Comparison of ENCODE assay signal across 1 cellular context in the genomic region with DNA sequence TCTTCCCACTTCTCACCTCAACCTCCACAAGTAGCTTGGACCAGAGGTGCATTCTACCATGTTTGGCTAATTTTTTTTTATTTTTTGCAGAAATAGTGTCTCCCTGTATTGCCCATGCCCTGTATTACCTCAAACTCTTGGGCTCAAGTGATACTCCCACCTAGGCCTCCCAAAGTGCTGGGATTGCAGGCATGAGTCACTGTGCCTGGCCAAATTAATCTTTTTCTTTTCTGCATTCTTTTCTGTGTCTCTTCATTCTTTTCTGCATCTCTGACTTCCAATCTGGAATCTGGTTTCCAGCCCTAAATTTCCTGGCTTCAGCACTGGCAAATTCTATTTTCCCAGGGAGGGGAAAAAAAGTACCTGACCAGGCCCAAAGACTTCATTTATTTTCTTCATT.
TF ChIP-seq lines count a peak whose summit lies in the region.

No MANE protein-coding gene starts in this region.

TF ChIP-seq in SK-N-SH, 30 proteins besides CTCF, POLR2A, EP300 and RAD21 (continued from another document):
- peak; percentile 27; the same call in 1 of the 2 replicates for TF ChIP-seq FOSL2 (IDR thresholded peaks at IDR 0.05; ENCODE audit: borderline replicate concordance, low read depth)
- TF ChIP-seq, protein P1, sequence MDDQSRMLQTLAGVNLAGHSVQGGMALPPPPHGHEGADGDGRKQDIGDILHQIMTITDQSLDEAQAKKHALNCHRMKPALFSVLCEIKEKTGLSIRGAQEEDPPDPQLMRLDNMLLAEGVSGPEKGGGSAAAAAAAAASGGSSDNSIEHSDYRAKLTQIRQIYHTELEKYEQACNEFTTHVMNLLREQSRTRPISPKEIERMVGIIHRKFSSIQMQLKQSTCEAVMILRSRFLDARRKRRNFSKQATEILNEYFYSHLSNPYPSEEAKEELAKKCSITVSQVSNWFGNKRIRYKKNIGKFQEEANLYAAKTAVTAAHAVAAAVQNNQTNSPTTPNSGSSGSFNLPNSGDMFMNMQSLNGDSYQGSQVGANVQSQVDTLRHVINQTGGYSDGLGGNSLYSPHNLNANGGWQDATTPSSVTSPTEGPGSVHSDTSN (IDR thresholded peaks at IDR 0.05): 0 out of 2 replicates have a peak, but pooled peaks have one; percentile 19
